1 cellular context compared by ENCODE assay signal in the genomic region with DNA sequence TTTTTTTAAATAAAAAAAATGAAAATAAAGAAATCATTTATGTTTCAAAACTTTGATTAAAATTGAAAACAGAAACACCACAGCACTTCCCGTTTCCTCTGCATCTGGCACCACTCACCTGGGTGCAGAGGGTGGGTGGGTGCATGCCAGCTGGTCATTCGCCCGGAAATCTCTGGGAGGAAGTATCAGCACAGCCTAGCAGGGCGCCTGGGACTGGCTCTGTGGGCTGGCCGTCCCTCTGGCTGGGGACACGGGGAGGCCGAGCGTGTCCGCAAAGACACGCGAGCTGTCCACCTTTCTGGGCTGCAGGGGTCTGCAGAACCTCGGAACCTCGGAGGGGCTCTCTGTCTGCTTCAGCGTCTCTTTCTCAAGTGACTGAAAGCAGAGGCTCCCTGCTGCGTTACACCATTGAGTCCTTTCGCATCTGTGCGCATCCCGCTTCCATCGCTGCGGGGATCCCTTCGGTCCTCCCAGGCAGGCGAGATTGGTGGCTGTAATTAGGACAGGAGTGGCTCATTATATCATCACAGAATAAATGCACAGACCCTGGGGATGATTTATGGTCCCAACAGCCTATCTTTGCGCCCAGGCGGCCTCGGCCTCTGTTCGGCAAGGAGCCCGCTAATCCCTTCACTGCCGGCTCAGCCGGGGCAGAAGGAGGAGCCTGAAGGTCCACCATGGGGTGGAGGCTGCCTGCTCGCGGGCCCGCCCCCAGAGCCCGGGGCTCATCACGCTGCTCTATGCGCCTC.
TF ChIP-seq lines count a peak whose summit lies in the region.

No MANE protein-coding gene starts in this region.

TF ChIP-seq in GM12878, 131 proteins besides CTCF, POLR2A, EP300 and RAD21 (continued from another document):
- TF ChIP-seq ETV6 (conservative IDR thresholded peaks at IDR 0.05 in 1 of 2, IDR thresholded peaks at IDR 0.05 in 1 of 2; ENCODE audit: borderline replicate concordance in 1 of 2, low read depth in 1 of 2) (peak in 1 of 2 experiments; percentile 70; a peak in 2 of 4 replicates), IKZF1 (conservative IDR thresholded peaks at IDR 0.05) (peak; percentile 63), MTA3 (IDR thresholded peaks at IDR 0.05; ENCODE audit: borderline replicate concordance, low read length) (no peak), SIN3A (IDR thresholded peaks at IDR 0.05; ENCODE audit: low read depth, low read length) (no peak), SKIL (IDR thresholded peaks at IDR 0.05; ENCODE audit: low read depth, poor library complexity, severe bottlenecking) (no peak), TCF12 (IDR thresholded peaks at IDR 0.05; ENCODE audit: low read depth, low read length) (peak; percentile 83), TCF7 (IDR thresholded peaks at IDR 0.05; ENCODE audit: borderline replicate concordance) (no peak), NR2C2 (IDR thresholded peaks at IDR 0.05; ENCODE audit: borderline replicate concordance, control insufficient read depth, insufficient read length, low read depth) (no peak), IKZF2 (IDR thresholded peaks at IDR 0.05) (peak in 1 of 2 experiments; percentile 21; a peak in 1 of 4 replicates), BHLHE40 (IDR thresholded peaks at IDR 0.05; ENCODE audit: borderline replicate concordance in 1 of 2, low read depth in 2 of 2, low read length in 1 of 2) (peak in 1 of 2 experiments; percentile 17; a peak in 1 of 4 replicates), JUNB (IDR thresholded peaks at IDR 0.05) (0 out of 2 replicates have a peak, but pooled peaks have one; percentile 25), MEF2A (IDR thresholded peaks at IDR 0.05; ENCODE audit: insufficient read depth, low read depth, low read length) (no peak), PAX8 (IDR thresholded peaks at IDR 0.05) (no peak), EZH2 (IDR thresholded peaks at IDR 0.05; ENCODE audit: borderline replicate concordance, control insufficient read depth, low read depth, low read length) (no peak), BCLAF1 (IDR thresholded peaks at IDR 0.05) (no peak), POU2F2 (IDR thresholded peaks at IDR 0.05; ENCODE audit: borderline replicate concordance, low read depth, low read length) (no peak), RFX5 (IDR thresholded peaks at IDR 0.05; ENCODE audit: low read depth, low read length) (no peak), GATAD2B (conservative IDR thresholded peaks at IDR 0.05; ENCODE audit: low read depth) (no peak), TCF3 (IDR thresholded peaks at IDR 0.05; ENCODE audit: borderline replicate concordance, insufficient read depth, low read depth, low read length) (peak; percentile 87), ATF7 (IDR thresholded peaks at IDR 0.05; ENCODE audit: low read depth) (no peak), NBN (IDR thresholded peaks at IDR 0.05) (no peak), GABPA (IDR thresholded peaks at IDR 0.05; ENCODE audit: low read depth) (no peak), SPI1 (IDR thresholded peaks at IDR 0.05; ENCODE audit: borderline replicate concordance, insufficient read depth, low read depth, low read length) (peak; percentile 79; the same call in 1 of the 2 replicates), TAF1 (IDR thresholded peaks at IDR 0.05; ENCODE audit: borderline replicate concordance, low read depth, low read length) (no peak), FOS (IDR thresholded peaks at IDR 0.05; ENCODE audit: borderline replicate concordance, extremely low read depth, insufficient read length) (no peak), FOXK2 (IDR thresholded peaks at IDR 0.05) (no peak)
- TF ChIP-seq, protein P1, sequence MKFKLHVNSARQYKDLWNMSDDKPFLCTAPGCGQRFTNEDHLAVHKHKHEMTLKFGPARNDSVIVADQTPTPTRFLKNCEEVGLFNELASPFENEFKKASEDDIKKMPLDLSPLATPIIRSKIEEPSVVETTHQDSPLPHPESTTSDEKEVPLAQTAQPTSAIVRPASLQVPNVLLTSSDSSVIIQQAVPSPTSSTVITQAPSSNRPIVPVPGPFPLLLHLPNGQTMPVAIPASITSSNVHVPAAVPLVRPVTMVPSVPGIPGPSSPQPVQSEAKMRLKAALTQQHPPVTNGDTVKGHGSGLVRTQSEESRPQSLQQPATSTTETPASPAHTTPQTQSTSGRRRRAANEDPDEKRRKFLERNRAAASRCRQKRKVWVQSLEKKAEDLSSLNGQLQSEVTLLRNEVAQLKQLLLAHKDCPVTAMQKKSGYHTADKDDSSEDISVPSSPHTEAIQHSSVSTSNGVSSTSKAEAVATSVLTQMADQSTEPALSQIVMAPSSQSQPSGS (IDR thresholded peaks at IDR 0.05; ENCODE audit: low read length), result no peak
- TF ChIP-seq, protein P2, sequence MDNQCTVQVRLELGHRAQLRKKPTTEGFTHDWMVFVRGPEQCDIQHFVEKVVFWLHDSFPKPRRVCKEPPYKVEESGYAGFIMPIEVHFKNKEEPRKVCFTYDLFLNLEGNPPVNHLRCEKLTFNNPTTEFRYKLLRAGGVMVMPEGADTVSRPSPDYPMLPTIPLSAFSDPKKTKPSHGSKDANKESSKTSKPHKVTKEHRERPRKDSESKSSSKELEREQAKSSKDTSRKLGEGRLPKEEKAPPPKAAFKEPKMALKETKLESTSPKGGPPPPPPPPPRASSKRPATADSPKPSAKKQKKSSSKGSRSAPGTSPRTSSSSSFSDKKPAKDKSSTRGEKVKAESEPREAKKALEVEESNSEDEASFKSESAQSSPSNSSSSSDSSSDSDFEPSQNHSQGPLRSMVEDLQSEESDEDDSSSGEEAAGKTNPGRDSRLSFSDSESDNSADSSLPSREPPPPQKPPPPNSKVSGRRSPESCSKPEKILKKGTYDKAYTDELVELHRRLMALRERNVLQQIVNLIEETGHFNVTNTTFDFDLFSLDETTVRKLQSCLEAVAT (IDR thresholded peaks at IDR 0.05), result peak; percentile 71
- TF ChIP-seq, protein P3, sequence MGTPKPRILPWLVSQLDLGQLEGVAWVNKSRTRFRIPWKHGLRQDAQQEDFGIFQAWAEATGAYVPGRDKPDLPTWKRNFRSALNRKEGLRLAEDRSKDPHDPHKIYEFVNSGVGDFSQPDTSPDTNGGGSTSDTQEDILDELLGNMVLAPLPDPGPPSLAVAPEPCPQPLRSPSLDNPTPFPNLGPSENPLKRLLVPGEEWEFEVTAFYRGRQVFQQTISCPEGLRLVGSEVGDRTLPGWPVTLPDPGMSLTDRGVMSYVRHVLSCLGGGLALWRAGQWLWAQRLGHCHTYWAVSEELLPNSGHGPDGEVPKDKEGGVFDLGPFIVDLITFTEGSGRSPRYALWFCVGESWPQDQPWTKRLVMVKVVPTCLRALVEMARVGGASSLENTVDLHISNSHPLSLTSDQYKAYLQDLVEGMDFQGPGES (IDR thresholded peaks at IDR 0.05), result no peak
- TF ChIP-seq, protein P4, sequence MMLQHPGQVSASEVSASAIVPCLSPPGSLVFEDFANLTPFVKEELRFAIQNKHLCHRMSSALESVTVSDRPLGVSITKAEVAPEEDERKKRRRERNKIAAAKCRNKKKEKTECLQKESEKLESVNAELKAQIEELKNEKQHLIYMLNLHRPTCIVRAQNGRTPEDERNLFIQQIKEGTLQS (IDR thresholded peaks at IDR 0.05; ENCODE audit: borderline replicate concordance, extremely low read depth, low read depth, low read length), result no peak
TF ChIP-seq in GM12878: peak in this region for 13.
